19 cellular contexts compared by ENCODE assay signal in genomic region chr13:114013952-114014629, GRCh38. TPM values are rescaled to one million over a fixed set of nuclear protein-coding genes. Genes with fewer than 3 reads are reported as not detected.
"Had no signal": no experiment of that assay in that cellular context is flagged by ENCODE, and none has a peak within 500 bp of the region (broad histone marks: within the 10 kb centered on the region; RNA-seq: fewer than 3 reads in every experiment).

No MANE protein-coding gene starts in this region.

- H3K9ac ChIP-seq: neural progenitor cell had no signal

- H3K27ac Mint-ChIP-seq: immature natural killer cell; natural killer cell treated with Interleukin-12 subunit alpha and Interleukin-12 subunit beta and Interleukin-15 and Interleukin-18, amount 100 ng/mL, for 72 hours; neural progenitor cell; stimulated activated effector memory CD8-positive, alpha-beta T cell treated with anti-CD3 and anti-CD28 coated beads, Interleukin-12 subunit alpha, Interleukin-12 subunit beta, amount 100 ng/mL, for 72 hours had no signal

- H3K4me3 Mint-ChIP-seq: immature natural killer cell; natural killer cell treated with Interleukin-12 subunit alpha and Interleukin-12 subunit beta and Interleukin-15 and Interleukin-18, amount 100 ng/mL, for 72 hours; neural progenitor cell; stimulated activated effector memory CD8-positive, alpha-beta T cell treated with anti-CD3 and anti-CD28 coated beads, Interleukin-12 subunit alpha, Interleukin-12 subunit beta, amount 100 ng/mL, for 72 hours had no signal

- H3K9me3 ChIP-seq: ovary, right lobe of liver, testis, tibial nerve, upper lobe of right lung had no signal

- H3K27me3 ChIP-seq: neural progenitor cell, ovary, right lobe of liver, testis, tibial nerve, upper lobe of right lung had no signal

- H3K27ac ChIP-seq: neural progenitor cell, ovary, right lobe of liver, testis, upper lobe of right lung had no signal

- H3K4me1 ChIP-seq: neural progenitor cell, right lobe of liver, testis, upper lobe of right lung had no signal

- H2AFZ ChIP-seq: neural progenitor cell had no signal

- H3K4me2 ChIP-seq: neural progenitor cell had no signal

- H3K9me3 Mint-ChIP-seq: natural killer cell treated with Interleukin-12 subunit alpha and Interleukin-12 subunit beta and Interleukin-15 and Interleukin-18, amount 100 ng/mL, for 72 hours; neural progenitor cell; stimulated activated effector memory CD8-positive, alpha-beta T cell treated with anti-CD3 and anti-CD28 coated beads, Interleukin-12 subunit alpha, Interleukin-12 subunit beta, amount 100 ng/mL, for 72 hours had no signal

- ATAC-seq: natural killer cell treated with Interleukin-12 subunit alpha and Interleukin-12 subunit beta and Interleukin-15 and Interleukin-18, amount 100 ng/mL, for 72 hours; right lobe of liver; stimulated activated effector memory CD8-positive, alpha-beta T cell treated with anti-CD3 and anti-CD28 coated beads, Interleukin-12 subunit alpha, Interleukin-12 subunit beta, amount 100 ng/mL, for 72 hours; stimulated activated naive CD8-positive, alpha-beta T cell treated with anti-CD3 and anti-CD28 coated beads, Interleukin-15, Interleukin-2, amounts not matched to agents 100 U/mL and 50 U/mL, for 24 hours; upper lobe of right lung had no signal

- H3K36me3 ChIP-seq: neural progenitor cell, ovary, right lobe of liver had no signal

- H3K4me3 ChIP-seq: coronary artery, neural progenitor cell, ovary, right lobe of liver, testis, tibial nerve, upper lobe of right lung had no signal

- H3K27me3 Mint-ChIP-seq: natural killer cell treated with Interleukin-12 subunit alpha and Interleukin-12 subunit beta and Interleukin-15 and Interleukin-18, amount 100 ng/mL, for 72 hours had no signal

- DNase-seq: central memory CD4-positive, alpha-beta T cell; effector CD8-positive, alpha-beta T cell; immature natural killer cell; mammary epithelial cell; nucleus accumbens; ovary; right lobe of liver; stimulated activated CD4-positive, alpha-beta T cell treated with anti-CD3 and anti-CD28 coated beads, Interleukin-4, amount 100 ng/mL, for 1 hour; stimulated activated CD8-positive, alpha-beta memory T cell treated with anti-CD3 and anti-CD28 coated beads, Interleukin-4, amount 100 ng/mL, for 48 hours; stimulated activated naive CD8-positive, alpha-beta T cell treated with anti-CD3 and anti-CD28 coated beads, Interleukin-15, Interleukin-2, amounts not matched to agents 100 U/mL and 50 U/mL, for 24 hours; testis; upper lobe of right lung had no signal

RNA-seq across cellular contexts. Expression of gene C13orf46, which starts 40.2 kb away (rescaled TPM):
- total RNA-seq: myocyte had no signal
- polyA plus RNA-seq: keratinocyte had no signal
